In genomic region chr2:202508686-202509085, GRCh38 we compare ENCODE assay signal across 20 cellular contexts.
DNase-seq lines count a peak whose midpoint lies in the region; ATAC-seq, FAIRE-seq and TF ChIP-seq lines count a peak whose summit lies in the region.
"Had no signal": no experiment of that assay in that cellular context is flagged by ENCODE, and none has a peak within 500 bp of the region (broad histone marks: within the 10 kb centered on the region; RNA-seq: fewer than 3 reads in every experiment).

No MANE protein-coding gene starts in this region.

- TF ChIP-seq CTCF in MCF 10A (IDR thresholded peaks at IDR 0.05; ENCODE audit: unreplicated experiment) (no peak), mammary epithelial cell (conservative IDR thresholded peaks at IDR 0.05 in 1 of 2, IDR thresholded peaks at IDR 0.05 in 1 of 2; ENCODE audit: extremely low read depth in 1 of 2, insufficient read depth in 1 of 2, low read depth in 1 of 2, low read length in 2 of 2) (no peak), IMR-90 (conservative IDR thresholded peaks at IDR 0.05; ENCODE audit: low read depth, low read length) (no peak), spleen (IDR thresholded peaks at IDR 0.05 in 8 of 11, conservative IDR thresholded peaks at IDR 0.05 in 3 of 11) (no peak), ascending aorta (IDR thresholded peaks at IDR 0.05) (no peak)

- H4K5ac ChIP-seq in IMR-90 (ENCODE audit: low read depth, low read length) = no peak overlapping the region

- peaks cover 16% of the 10 kb centered on the region for H3K36me3 Mint-ChIP-seq in MCF 10A (ENCODE audit: insufficient read depth, unreplicated experiment)

- H3K79me2 ChIP-seq in mammary epithelial cell (ENCODE audit: insufficient read depth, low read length) = no peaks in the 10 kb centered on the region

- H2AFZ ChIP-seq in mammary epithelial cell (ENCODE audit: low read depth, low read length) (no peak overlapping the region), IMR-90 (replicated peaks; ENCODE audit: low read length, poor library complexity) (no peak overlapping the region)

- H3K36me3 ChIP-seq in mammary epithelial cell (ENCODE audit: insufficient read depth, low read length) (no peaks in the 10 kb centered on the region), IMR-90 (ENCODE audit: control insufficient read depth, insufficient read depth, low read length) (peaks cover 2% of the 10 kb centered on the region; the same call in 1 of the 2 replicates), spleen (peaks cover 0 to 13% (median 0%) of the 10 kb centered on the region in 6 donors), ascending aorta (peaks cover 0 to 2% of the 10 kb centered on the region in 2 donors)
- H3K36me3 ChIP-seq: Peyer's patch had no signal

- dilution Hi-C loops in mammary epithelial cell (cut with HindIII; ENCODE audit: low sequenced_read_pairs) = no loop called here
- dilution Hi-C loops in IMR-90 (cut with HindIII; ENCODE audit: low sequenced_read_pairs, unreplicated experiment) = no loop called here

- no peak overlapping the region for H4K91ac ChIP-seq in IMR-90 (ENCODE audit: insufficient read depth, low read depth, low read length)

- BruUV-seq in MCF 10A (replicated peaks; lab: Mats Ljungman, UMichigan) = no TSS peak
- BruUV-seq in mammary epithelial cell (replicated peaks; lab: Mats Ljungman, UMichigan) = no TSS peak
- no TSS peak for BruUV-seq in IMR-90 (replicated peaks; lab: Mats Ljungman, UMichigan)

- POLR2A ChIA-PET in MCF 10A (lab: Yijun Ruan, JAX) (interaction anchor here (0.6 kb wide), 1 partner anchor 195 kb away, joined by 3 read pairs; no protein-coding TSS in a partner anchor), IMR-90 (lab: Charles Lee; ENCODE audit: unreplicated experiment) (no interaction called here)

- H3K9me3 ChIP-seq in mammary epithelial cell (replicated peaks; ENCODE audit: insufficient read depth, low read length) (no peaks in the 10 kb centered on the region), IMR-90 (ENCODE audit: control insufficient read depth, insufficient read depth, low read length) (no peaks in the 10 kb centered on the region), spleen (no peaks in the 10 kb centered on the region), ascending aorta (no peaks in the 10 kb centered on the region)
- H3K9me3 ChIP-seq: Peyer's patch, SJSA1 had no signal

- H2AK9ac ChIP-seq in IMR-90 (replicated peaks; ENCODE audit: low read depth, low read length, poor library complexity) = no peak overlapping the region

- H3K79me1 ChIP-seq in IMR-90 (ENCODE audit: low read depth in 1 of 2, low read length in 2 of 2) = peaks cover 21 to 33% of the 10 kb centered on the region in 2 experiments

- no peaks in the 10 kb centered on the region for H3K27me3 ChIP-seq in mammary epithelial cell (ENCODE audit: insufficient read depth, low read length)
- no peaks in the 10 kb centered on the region for H3K27me3 ChIP-seq in IMR-90 (ENCODE audit: control insufficient read depth, insufficient read depth, low read length)
- H3K27me3 ChIP-seq in spleen (replicated peaks in 1 of 7) = no peaks in the 10 kb centered on the region
- H3K27me3 ChIP-seq in ascending aorta = no peaks in the 10 kb centered on the region
- H3K27me3 ChIP-seq: BLaER1 treated with 17β-estradiol and CSF1 and Interleukin-3, amounts not matched to agents 10 nM and 100 nM; Peyer's patch; SJSA1 had no signal

- FAIRE-seq in islet of Langerhans (lab: Jason Lieb, UNC) = peak; percentile 43

- CTCF ChIA-PET in MCF 10A (lab: Yijun Ruan, JAX) (interaction anchor here (0.6 kb wide), 1 partner anchor 17 kb away, joined by 3 read pairs; no protein-coding TSS in a partner anchor), mammary epithelial cell (lab: Charles Lee; ENCODE audit: low non-redundant PET) (no interaction called here), IMR-90 (lab: Yijun Ruan, JAX) (no interaction called here)

- in situ Hi-C loops in mammary epithelial cell (cut with MboI; ENCODE audit: low sequenced_read_pairs in 2 of 2) = no loop called here
- in situ Hi-C loops in IMR-90 (cut with MboI; ENCODE audit: low sequenced_read_pairs) = no loop called here

- peak overlapping the region; percentile 15 for H2BK5ac ChIP-seq in IMR-90 (ENCODE audit: low read depth, low read length, poor library complexity, severe bottlenecking)

- WGBS in mammary epithelial cell (ENCODE audit: low coverage, missing lambda C conversion rate) = 100% methylated on average over 2 of the region's 2 CpGs
- WGBS in IMR-90 (ENCODE audit: extremely low coverage in 2 of 2, insufficient read length in 1 of 2), 2 experiments = no CpG with 5 or more reads among the region's 2 CpGs
- whole genome bisulfite sequencing in spleen, 5 donors = 90 to 93% (median 93%) methylated on average over 2 of the region's 2 CpGs

- no peak overlapping the region for H3K14ac ChIP-seq in IMR-90 (replicated peaks; ENCODE audit: low read depth, low read length)

- peak overlapping the region; percentile 1; the same call in 1 of the 2 replicates for H3K23ac ChIP-seq in IMR-90 (ENCODE audit: low read depth, low read length)

- ATAC-seq in IMR-90 (ENCODE audit: low read depth) = peak; percentile 53
- ATAC-seq: CD8-positive, alpha-beta T cell had no signal

- H4K8ac ChIP-seq in IMR-90 (ENCODE audit: low read depth in 2 of 2, low read length in 2 of 2) = no peak overlapping the region

- H2BK20ac ChIP-seq in IMR-90 (ENCODE audit: low read depth, low read length) = no peak overlapping the region

- H3K9me1 ChIP-seq in IMR-90 (ENCODE audit: insufficient read depth, low read length) = 0 out of 2 replicates have a peak, but pooled peaks cover 3% of the 10 kb centered on the region

- H2BK120ac ChIP-seq in IMR-90 (ENCODE audit: low read depth, low read length) = peak overlapping the region; percentile 8; the same call in 1 of the 2 replicates

- H3K4me1 ChIP-seq in mammary epithelial cell (ENCODE audit: insufficient read depth, low read length) (peaks cover 4% of the 10 kb centered on the region), IMR-90 (ENCODE audit: control insufficient read depth, insufficient read depth, low read length) (peaks cover 2% of the 10 kb centered on the region; the same call in 1 of the 2 replicates), spleen (no peaks in the 10 kb centered on the region), ascending aorta (peaks cover 0 to 6% of the 10 kb centered on the region in 2 donors)
- H3K4me1 ChIP-seq: Peyer's patch had no signal

- H3K27ac ChIP-seq in mammary epithelial cell (ENCODE audit: insufficient read depth, low read depth, low read length) (no peak overlapping the region), IMR-90 (ENCODE audit: insufficient read depth, low read length) (no peak overlapping the region), spleen (no peak overlapping the region), ascending aorta (peak overlapping the region in 1 of 2 donors; percentile 19)
- H3K27ac ChIP-seq: BLaER1 treated with 17β-estradiol and CSF1 and Interleukin-3, amounts not matched to agents 10 nM and 100 nM; Peyer's patch; SJSA1 had no signal

- no peaks in the 10 kb centered on the region for H3K9me3 Mint-ChIP-seq in MCF 10A (ENCODE audit: unreplicated experiment)
- H3K9me3 Mint-ChIP-seq: CD8-positive, alpha-beta T cell; H9 had no signal

- no peak overlapping the region for H3K9ac ChIP-seq in mammary epithelial cell (ENCODE audit: insufficient read depth, low read length)
- H3K9ac ChIP-seq in IMR-90 (ENCODE audit: low read depth, low read length) = no peak overlapping the region
- H3K9ac ChIP-seq: BLaER1 treated with 17β-estradiol and CSF1 and Interleukin-3, amounts not matched to agents 10 nM and 100 nM had no signal

- H3K27me3 Mint-ChIP-seq in MCF 10A (ENCODE audit: insufficient read depth, unreplicated experiment) = no peaks in the 10 kb centered on the region

- intact Hi-C loops in MCF 10A (cut with micrococcal nuclease) = no loop called here
- intact Hi-C loops in mammary epithelial cell (cut with micrococcal nuclease) = loop anchor here (5.0 kb wide), 1 partner anchor 131 kb away; the partner anchor contains the start of gene BMPR2
- intact Hi-C loops in IMR-90 (cut with micrococcal nuclease) = loop anchor here (5.0 kb wide), 1 partner anchor 131 kb away; the partner anchor contains the start of gene BMPR2
- intact Hi-C loops in spleen (cut with DNase I; ENCODE audit: low total_unique reads) = no loop called here
- intact Hi-C loops in ascending aorta (cut with DNase I) = loop anchor here (5.0 kb wide), 1 partner anchor 131 kb away; the partner anchor contains the start of gene BMPR2

- no peak for TF ChIP-seq RAD21 in IMR-90 (IDR thresholded peaks at IDR 0.05; ENCODE audit: low read length)

- DNase-seq in MCF 10A (ENCODE audit: unreplicated experiment) (no peak), mammary epithelial cell (no peak), IMR-90 (peak; percentile 26), activated gamma-delta T cell (lab: John Stamatoyannopoulos, UW) (no peak), spleen (no peak), DMS79 treated with DMSO at 0.1 percent for 48 hours (lab: John Stamatoyannopoulos, UW) (no peak), ascending aorta (ENCODE audit: low spot score in 2 of 2) (no peak)
- DNase-seq: 8988T; Calu3; CD8-positive, alpha-beta T cell; H9; NCI-H1105 treated with DMSO at 0.1 percent for 48 hours; NCI-H1694; NCI-H2081 treated with DMSO at 0.1 percent for 48 hours; NCI-H748 treated with DMSO at 0.1 percent for 48 hours; NK-92 treated with Interleukin-12 subunit alpha and Interleukin-12 subunit beta, amount 100 ng/mL, for 24 hours; Peyer's patch had no signal

- H3K27ac Mint-ChIP-seq in MCF 10A (ENCODE audit: low read depth, unreplicated experiment) = peak overlapping the region; percentile 54
- H3K27ac Mint-ChIP-seq: CD8-positive, alpha-beta T cell; H9 had no signal

- no peak overlapping the region for H2BK15ac ChIP-seq in IMR-90 (ENCODE audit: low read depth, low read length)

- TF ChIP-seq POLR2A in IMR-90 (IDR thresholded peaks at IDR 0.05; ENCODE audit: low read depth, low read length) (no peak), spleen (IDR thresholded peaks at IDR 0.05) (no peak)

- H3K18ac ChIP-seq in IMR-90 (ENCODE audit: low read depth, low read length) = no peak overlapping the region

- H3K4me1 Mint-ChIP-seq in MCF 10A (ENCODE audit: insufficient read depth, unreplicated experiment) = peaks cover 9% of the 10 kb centered on the region
- H3K4me1 Mint-ChIP-seq: H9 had no signal

- H4K20me1 ChIP-seq in mammary epithelial cell (ENCODE audit: insufficient read depth, low read length) = no peaks in the 10 kb centered on the region
- H4K20me1 ChIP-seq in IMR-90 (ENCODE audit: insufficient read depth, low read length) = no peaks in the 10 kb centered on the region

- no peak overlapping the region for H3K4me3 ChIP-seq in mammary epithelial cell (replicated peaks in 1 of 3; ENCODE audit: insufficient read depth in 1 of 3, low read depth in 2 of 3, low read length in 3 of 3)
- H3K4me3 ChIP-seq in IMR-90 (ENCODE audit: insufficient read depth, low read depth, low read length) = no peak overlapping the region
- no peak overlapping the region for H3K4me3 ChIP-seq in spleen
- H3K4me3 ChIP-seq in ascending aorta = no peak overlapping the region
- H3K4me3 ChIP-seq: BLaER1 treated with 17β-estradiol and CSF1 and Interleukin-3, amounts not matched to agents 10 nM and 100 nM; Peyer's patch; SJSA1 had no signal

- H3K4me3 Mint-ChIP-seq in MCF 10A (ENCODE audit: unreplicated experiment) = no peak overlapping the region
- H3K4me3 Mint-ChIP-seq: CD8-positive, alpha-beta T cell; H9 had no signal

- H3K4me2 ChIP-seq in mammary epithelial cell (ENCODE audit: insufficient read depth, low read depth, low read length) = no peak overlapping the region
- H3K4me2 ChIP-seq in IMR-90 (ENCODE audit: low read depth, low read length) = peak overlapping the region; percentile 27; the same call in 1 of the 2 replicates
- H3K4me2 ChIP-seq: BLaER1 treated with 17β-estradiol and CSF1 and Interleukin-3, amounts not matched to agents 10 nM and 100 nM had no signal

- H3K4ac ChIP-seq in IMR-90 (ENCODE audit: low read depth, low read length) = no peak overlapping the region

- no peak overlapping the region for H2AK5ac ChIP-seq in IMR-90 (ENCODE audit: low read depth, low read length)

- H3K56ac ChIP-seq in IMR-90 (ENCODE audit: extremely low read depth, insufficient read depth, low read length) = no peak overlapping the region

Comparison
In these comparisons a context has a peak if more than half of its experiments do, and no peak if none do; other contexts are left out.
1. intact Hi-C loops: an anchor here in mammary epithelial cell (5.0 kb wide), IMR-90 (5.0 kb wide) and ascending aorta (5.0 kb wide); none called in MCF 10A and spleen.